Comparison of ENCODE assay signal across 8 cellular contexts in the genomic region with DNA sequence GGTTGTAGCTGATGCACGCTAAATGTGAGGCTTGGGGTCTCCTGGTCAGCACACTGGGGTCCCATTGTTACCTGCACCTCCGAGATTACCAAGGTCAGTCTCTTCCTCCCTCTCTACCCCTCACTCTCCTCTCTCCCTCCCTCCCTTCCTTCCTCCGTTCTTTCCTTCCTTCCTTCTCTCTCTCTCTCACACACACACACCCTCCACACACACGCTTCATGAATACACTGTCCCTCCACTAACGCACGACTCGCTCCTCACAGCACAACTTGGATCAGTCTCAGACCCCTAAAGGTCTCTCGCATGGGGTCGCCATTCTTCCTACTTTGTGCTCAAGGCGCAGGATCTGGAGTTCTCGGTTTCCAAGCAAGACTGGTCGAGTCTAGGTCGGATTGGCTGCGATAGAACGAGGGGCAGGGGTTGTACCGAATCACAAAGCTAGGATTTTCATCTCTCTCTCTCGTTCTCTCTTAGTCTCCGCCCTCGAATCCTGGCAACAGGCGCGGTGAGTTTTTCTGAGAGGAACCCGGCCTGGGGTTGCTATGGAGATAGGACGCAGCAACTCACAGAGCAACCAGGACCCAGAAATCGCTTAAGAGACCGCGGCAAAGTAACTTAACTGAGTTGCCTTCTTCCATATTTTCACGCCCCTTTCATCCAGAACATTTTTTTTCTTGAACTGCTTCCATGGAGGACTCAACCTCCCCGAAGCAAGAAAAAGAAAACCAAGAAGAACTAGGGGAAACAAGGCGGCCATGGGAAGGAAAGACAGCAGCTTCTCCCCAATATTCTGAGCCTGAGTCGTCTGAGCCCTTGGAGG. TPM values are rescaled to one million over a fixed set of nuclear protein-coding genes. Genes with fewer than 3 reads are reported as not detected.
DNase-seq lines count a peak whose midpoint lies in the region; ATAC-seq, FAIRE-seq and TF ChIP-seq lines count a peak whose summit lies in the region.

RSPH4A (plus strand) TSS at position 543 of the 820 bp plus-strand sequence; CDS start at position 688, 145 bp downstream.

- no peaks in the 10 kb centered on the region for H3K36me3 ChIP-seq in kidney (ENCODE audit: control insufficient read depth in 1 of 2, insufficient read depth in 2 of 2, low read length in 2 of 2)

- H3K27ac Mint-ChIP-seq in chondrocyte (ENCODE audit: unreplicated experiment), result peak within 1 kb of the TSS; percentile 97

- peaks cover 12% of the 10 kb centered on the region for H3K27me3 Mint-ChIP-seq in chondrocyte (ENCODE audit: low read depth)

- ATAC-seq in GM18907 (IDR thresholded peaks at IDR 0.05; ENCODE audit: unreplicated experiment) (peak; percentile 100), HG03175 (IDR thresholded peaks at IDR 0.05; ENCODE audit: unreplicated experiment) (peak; percentile 99)
- ATAC-seq in activated CD4-positive, CD25-positive, alpha-beta regulatory T cell treated with anti-CD3 and anti-CD28 coated beads, Interleukin-2, amount 50 U/mL, for 24 hours, result peak; percentile 89 to 96

- H3K4me1 Mint-ChIP-seq in chondrocyte (ENCODE audit: low read depth), result peaks cover 12% of the 10 kb centered on the region

- peak within 1 kb of the TSS in 1 of 2 donors; percentile 85 for H3K9ac ChIP-seq in kidney (ENCODE audit: low read length in 2 of 2)

- TF ChIP-seq CTCF in chondrocyte (IDR thresholded peaks at IDR 0.05) (peak; percentile 62), kidney (IDR thresholded peaks at IDR 0.05; ENCODE audit: borderline replicate concordance, extremely low read depth, insufficient read depth) (peak; percentile 11)

- no peaks in the 10 kb centered on the region for H3K9me3 ChIP-seq in kidney (ENCODE audit: control insufficient read depth in 1 of 2, low read length in 2 of 2)

- H3K9me3 Mint-ChIP-seq in chondrocyte (ENCODE audit: low read depth), result peaks cover 3% of the 10 kb centered on the region

- peaks cover 0 to 8% of the 10 kb centered on the region in 2 donors for H3K4me1 ChIP-seq in kidney (ENCODE audit: control insufficient read depth in 1 of 2, insufficient read depth in 1 of 2, low read depth in 1 of 2, low read length in 2 of 2)

- no peaks in the 10 kb centered on the region for H3K36me3 Mint-ChIP-seq in chondrocyte (ENCODE audit: low read depth)

- peak within 1 kb of the TSS; percentile 100 for H3K4me3 Mint-ChIP-seq in chondrocyte (ENCODE audit: unreplicated experiment)

- in situ Hi-C loops in ACHN (cut with HindIII; ENCODE audit: low pct_ligation_motif_present, low pct_unique_long_range_greater_than_20kb, low sequenced_read_pairs), result no loop called here

- DNase-seq in ACHN, result peak; percentile 95
- peak; percentile 93 for DNase-seq in NCI-H2227 (lab: John Stamatoyannopoulos, UW; ENCODE audit: unreplicated experiment)
- peak; percentile 93 for DNase-seq in chondrocyte (ENCODE audit: low spot score)
- peak; percentile 94 for DNase-seq in kidney
- peak; percentile 49 to 65 (median 64) for DNase-seq in stimulated activated CD4-positive, alpha-beta T cell treated with anti-CD3 and anti-CD28 coated beads, Interleukin-12 subunit alpha, Interleukin-12 subunit beta, amount 100 ng/mL, for 48 hours (ENCODE audit: low read depth in 2 of 3, low spot score in 1 of 3)

- no peak within 1 kb of the TSS for H3K27ac ChIP-seq in kidney (ENCODE audit: low read depth in 2 of 2, low read length in 2 of 2)

- intact Hi-C loops in kidney (cut with DNase I), result no loop called here

- FAIRE-seq in kidney (lab: Jason Lieb, UNC), result peak; percentile 98

- peak within 1 kb of the TSS; percentile 90 to 97 for H3K4me3 ChIP-seq in kidney (ENCODE audit: low read length in 2 of 2)

RNA-seq across cellular contexts. Expression of gene RSPH4A, which starts in this region (rescaled TPM):
- total RNA-seq in chondrocyte, result 0.36 TPM in 1 of 3 replicates, not detected in the others
- total RNA-seq in kidney, result 1.8 TPM
- 0.62 TPM for polyA plus RNA-seq in kidney (ENCODE audit: insufficient read depth, low read depth, low replicate concordance)

Comparison
In these comparisons a context has a peak if more than half of its experiments do, and no peak if none do; other contexts are left out.
1. Peak in DNase-seq in chondrocyte; RNA of the gene not detected or under 1 TPM.